ENCODE assay signal across 1 cellular context in the genomic region with DNA sequence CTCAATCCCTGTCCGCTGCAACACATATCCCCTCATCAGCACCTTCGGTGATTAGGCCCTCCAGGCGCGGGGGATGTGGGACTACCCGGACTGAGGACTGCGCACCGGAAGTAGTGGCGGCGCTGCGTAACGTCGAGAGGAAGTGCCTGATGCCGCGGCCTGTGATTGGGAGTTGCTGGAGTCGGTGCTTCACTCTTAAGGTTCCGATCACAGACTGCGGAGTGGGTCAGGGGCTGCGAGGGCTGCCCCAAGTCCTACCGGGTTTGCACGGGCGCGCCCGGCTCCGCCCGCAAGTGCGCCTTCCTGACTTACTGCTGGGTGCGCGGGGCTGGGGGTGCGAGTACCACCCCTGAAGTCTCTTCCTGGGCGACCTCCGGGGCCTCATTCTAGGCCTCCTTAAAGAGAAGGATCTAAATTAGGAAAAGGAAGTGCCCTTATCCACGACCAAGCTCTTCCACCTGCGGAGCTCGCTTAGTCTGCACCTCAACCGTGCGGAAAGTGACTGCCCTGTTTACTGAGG.
TF ChIP-seq lines count a peak whose summit lies in the region.

ALKBH3 (plus strand) TSS at position 192 of the 520 bp plus-strand sequence. CDS start 1,822 bp downstream, outside the sequence.

TF ChIP-seq in HepG2, 621 proteins besides CTCF, POLR2A, EP300 and RAD21 (continued from another document and continues in another):
- TF ChIP-seq, protein P1, sequence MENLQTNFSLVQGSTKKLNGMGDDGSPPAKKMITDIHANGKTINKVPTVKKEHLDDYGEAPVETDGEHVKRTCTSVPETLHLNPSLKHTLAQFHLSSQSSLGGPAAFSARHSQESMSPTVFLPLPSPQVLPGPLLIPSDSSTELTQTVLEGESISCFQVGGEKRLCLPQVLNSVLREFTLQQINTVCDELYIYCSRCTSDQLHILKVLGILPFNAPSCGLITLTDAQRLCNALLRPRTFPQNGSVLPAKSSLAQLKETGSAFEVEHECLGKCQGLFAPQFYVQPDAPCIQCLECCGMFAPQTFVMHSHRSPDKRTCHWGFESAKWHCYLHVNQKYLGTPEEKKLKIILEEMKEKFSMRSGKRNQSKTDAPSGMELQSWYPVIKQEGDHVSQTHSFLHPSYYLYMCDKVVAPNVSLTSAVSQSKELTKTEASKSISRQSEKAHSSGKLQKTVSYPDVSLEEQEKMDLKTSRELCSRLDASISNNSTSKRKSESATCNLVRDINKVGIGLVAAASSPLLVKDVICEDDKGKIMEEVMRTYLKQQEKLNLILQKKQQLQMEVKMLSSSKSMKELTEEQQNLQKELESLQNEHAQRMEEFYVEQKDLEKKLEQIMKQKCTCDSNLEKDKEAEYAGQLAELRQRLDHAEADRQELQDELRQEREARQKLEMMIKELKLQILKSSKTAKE (CRISPR knock-in tag; IDR thresholded peaks at IDR 0.05; ENCODE audit: borderline replicate concordance): 0 out of 2 replicates have a peak, but pooled peaks have one; percentile 22
- TF ChIP-seq RFX3 (CRISPR knock-in tag; IDR thresholded peaks at IDR 0.05) (no peak), ZKSCAN1 (IDR thresholded peaks at IDR 0.05; ENCODE audit: low read length) (no peak; the same call in 1 of the 2 replicates), ZNF44 (CRISPR knock-in tag; IDR thresholded peaks at IDR 0.05) (peak; percentile 66; the same call in 1 of the 2 replicates), HDAC2 (CRISPR knock-in tag; IDR thresholded peaks at IDR 0.05) (peak; percentile 86), ZNF207 (IDR thresholded peaks at IDR 0.05; ENCODE audit: borderline replicate concordance) (no peak), SP5 (CRISPR knock-in tag; IDR thresholded peaks at IDR 0.05; ENCODE audit: borderline replicate concordance, low read depth) (no peak), ZNF350 (CRISPR knock-in tag; IDR thresholded peaks at IDR 0.05; ENCODE audit: borderline replicate concordance, low read depth) (peak; percentile 98), BRCA1 (CRISPR knock-in tag; IDR thresholded peaks at IDR 0.05) (no peak), ZNF530 (CRISPR knock-in tag; IDR thresholded peaks at IDR 0.05; ENCODE audit: low read depth) (no peak), NKX3-1 (CRISPR knock-in tag; IDR thresholded peaks at IDR 0.05) (no peak), CBFB (CRISPR knock-in tag; IDR thresholded peaks at IDR 0.05) (peak; percentile 85; the same call in 1 of the 2 replicates), ZNF263 (CRISPR knock-in tag; IDR thresholded peaks at IDR 0.05) (peak; percentile 42; the same call in 1 of the 2 replicates), ZNF878 (CRISPR knock-in tag; IDR thresholded peaks at IDR 0.05) (no peak; the same call in 1 of the 2 replicates), HNRNPUL1 (IDR thresholded peaks at IDR 0.05; ENCODE audit: low read depth, low read length) (no peak), ZNF282 (IDR thresholded peaks at IDR 0.05; ENCODE audit: partially characterized antibody) (no peak), ZNF138 (CRISPR knock-in tag; IDR thresholded peaks at IDR 0.05; ENCODE audit: low read depth) (peak; percentile 80; the same call in 1 of the 2 replicates), ZNF513 (CRISPR knock-in tag; conservative IDR thresholded peaks at IDR 0.05) (no peak), E2F1 (CRISPR knock-in tag; IDR thresholded peaks at IDR 0.05) (no peak), DNMT3B (CRISPR knock-in tag; conservative IDR thresholded peaks at IDR 0.05) (no peak), ZNF260 (CRISPR knock-in tag; IDR thresholded peaks at IDR 0.05; ENCODE audit: borderline replicate concordance, low read depth) (no peak), SYNCRIP (IDR thresholded peaks at IDR 0.05; ENCODE audit: insufficient read depth, low read depth, low read length) (no peak), ISL2 (CRISPR knock-in tag; IDR thresholded peaks at IDR 0.05) (peak; percentile 58), ZNF503 (CRISPR knock-in tag; IDR thresholded peaks at IDR 0.05) (no peak), NR2F2 (IDR thresholded peaks at IDR 0.05; ENCODE audit: borderline replicate concordance, low read depth) (no peak), HDAC1 (CRISPR knock-in tag; IDR thresholded peaks at IDR 0.05) (peak; percentile 97), ZNF253 (CRISPR knock-in tag; IDR thresholded peaks at IDR 0.05; ENCODE audit: borderline replicate concordance) (no peak), GTF2F1 (IDR thresholded peaks at IDR 0.05; ENCODE audit: low read length) (no peak), ZNF160 (CRISPR knock-in tag; IDR thresholded peaks at IDR 0.05) (no peak), ATF1 (CRISPR knock-in tag; IDR thresholded peaks at IDR 0.05) (peak; percentile 87), MAFK (conservative IDR thresholded peaks at IDR 0.05 in 1 of 2, IDR thresholded peaks at IDR 0.05 in 1 of 2; ENCODE audit: low read length in 2 of 2) (peak in 1 of 2 experiments; percentile 70; a peak in 1 of 4 replicates), ZNF224 (CRISPR knock-in tag; IDR thresholded peaks at IDR 0.05) (peak; percentile 63; the same call in 1 of the 2 replicates), ZNF670 (CRISPR knock-in tag; IDR thresholded peaks at IDR 0.05; ENCODE audit: borderline replicate concordance) (peak; percentile 79; the same call in 1 of the 2 replicates), ZNF83 (CRISPR knock-in tag; IDR thresholded peaks at IDR 0.05; ENCODE audit: borderline replicate concordance) (0 out of 2 replicates have a peak, but pooled peaks have one; percentile 49), ZNF335 (CRISPR knock-in tag; IDR thresholded peaks at IDR 0.05) (0 out of 2 replicates have a peak, but pooled peaks have one; percentile 35), ZNF567 (CRISPR knock-in tag; IDR thresholded peaks at IDR 0.05; ENCODE audit: borderline replicate concordance) (no peak), ZNF547 (CRISPR knock-in tag; IDR thresholded peaks at IDR 0.05) (peak; percentile 83), CENPT (CRISPR knock-in tag; IDR thresholded peaks at IDR 0.05; ENCODE audit: low read depth) (no peak), FOXA1 (IDR thresholded peaks at IDR 0.05) (no peak), FOXA1 (CRISPR knock-in tag; IDR thresholded peaks at IDR 0.05) (no peak), ZNF180 (CRISPR knock-in tag; IDR thresholded peaks at IDR 0.05; ENCODE audit: borderline replicate concordance, low read depth) (no peak), ZNF34 (CRISPR knock-in tag; IDR thresholded peaks at IDR 0.05; ENCODE audit: borderline replicate concordance) (peak; percentile 72; the same call in 1 of the 2 replicates), ZNF225 (CRISPR knock-in tag; IDR thresholded peaks at IDR 0.05) (0 out of 2 replicates have a peak, but pooled peaks have one; percentile 89), ZNF678 (CRISPR knock-in tag; IDR thresholded peaks at IDR 0.05) (no peak), CENPX (CRISPR knock-in tag; IDR thresholded peaks at IDR 0.05) (no peak), LCORL (IDR thresholded peaks at IDR 0.05) (peak; percentile 98), LCORL (CRISPR knock-in tag; IDR thresholded peaks at IDR 0.05) (no peak), ZSCAN9 (CRISPR knock-in tag; IDR thresholded peaks at IDR 0.05; ENCODE audit: borderline replicate concordance) (peak; percentile 78), ARID2 (CRISPR knock-in tag; IDR thresholded peaks at IDR 0.05; ENCODE audit: borderline replicate concordance) (peak; percentile 83; the same call in 1 of the 2 replicates), ZNF816 (CRISPR knock-in tag; IDR thresholded peaks at IDR 0.05; ENCODE audit: borderline replicate concordance) (no peak)
- TF ChIP-seq, protein P2, sequence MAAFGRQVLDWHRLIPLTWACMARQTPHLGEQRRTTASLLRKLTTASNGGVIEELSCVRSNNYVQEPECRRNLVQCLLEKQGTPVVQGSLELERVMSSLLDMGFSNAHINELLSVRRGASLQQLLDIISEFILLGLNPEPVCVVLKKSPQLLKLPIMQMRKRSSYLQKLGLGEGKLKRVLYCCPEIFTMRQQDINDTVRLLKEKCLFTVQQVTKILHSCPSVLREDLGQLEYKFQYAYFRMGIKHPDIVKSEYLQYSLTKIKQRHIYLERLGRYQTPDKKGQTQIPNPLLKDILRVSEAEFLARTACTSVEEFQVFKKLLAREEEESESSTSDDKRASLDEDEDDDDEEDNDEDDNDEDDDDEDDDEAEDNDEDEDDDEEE (CRISPR knock-in tag; IDR thresholded peaks at IDR 0.05): no peak
- TF ChIP-seq, protein P3, sequence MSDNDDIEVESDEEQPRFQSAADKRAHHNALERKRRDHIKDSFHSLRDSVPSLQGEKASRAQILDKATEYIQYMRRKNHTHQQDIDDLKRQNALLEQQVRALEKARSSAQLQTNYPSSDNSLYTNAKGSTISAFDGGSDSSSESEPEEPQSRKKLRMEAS (IDR thresholded peaks at IDR 0.05): peak; percentile 83
- TF ChIP-seq, protein P4, sequence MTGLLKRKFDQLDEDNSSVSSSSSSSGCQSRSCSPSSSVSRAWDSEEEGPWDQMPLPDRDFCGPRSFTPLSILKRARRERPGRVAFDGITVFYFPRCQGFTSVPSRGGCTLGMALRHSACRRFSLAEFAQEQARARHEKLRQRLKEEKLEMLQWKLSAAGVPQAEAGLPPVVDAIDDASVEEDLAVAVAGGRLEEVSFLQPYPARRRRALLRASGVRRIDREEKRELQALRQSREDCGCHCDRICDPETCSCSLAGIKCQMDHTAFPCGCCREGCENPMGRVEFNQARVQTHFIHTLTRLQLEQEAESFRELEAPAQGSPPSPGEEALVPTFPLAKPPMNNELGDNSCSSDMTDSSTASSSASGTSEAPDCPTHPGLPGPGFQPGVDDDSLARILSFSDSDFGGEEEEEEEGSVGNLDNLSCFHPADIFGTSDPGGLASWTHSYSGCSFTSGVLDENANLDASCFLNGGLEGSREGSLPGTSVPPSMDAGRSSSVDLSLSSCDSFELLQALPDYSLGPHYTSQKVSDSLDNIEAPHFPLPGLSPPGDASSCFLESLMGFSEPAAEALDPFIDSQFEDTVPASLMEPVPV (CRISPR knock-in tag; IDR thresholded peaks at IDR 0.05): peak; percentile 89; the same call in 1 of the 2 replicates
- TF ChIP-seq, protein P5, sequence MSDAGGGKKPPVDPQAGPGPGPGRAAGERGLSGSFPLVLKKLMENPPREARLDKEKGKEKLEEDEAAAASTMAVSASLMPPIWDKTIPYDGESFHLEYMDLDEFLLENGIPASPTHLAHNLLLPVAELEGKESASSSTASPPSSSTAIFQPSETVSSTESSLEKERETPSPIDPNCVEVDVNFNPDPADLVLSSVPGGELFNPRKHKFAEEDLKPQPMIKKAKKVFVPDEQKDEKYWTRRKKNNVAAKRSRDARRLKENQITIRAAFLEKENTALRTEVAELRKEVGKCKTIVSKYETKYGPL (CRISPR knock-in tag; IDR thresholded peaks at IDR 0.05): no peak
- TF ChIP-seq, protein P6, sequence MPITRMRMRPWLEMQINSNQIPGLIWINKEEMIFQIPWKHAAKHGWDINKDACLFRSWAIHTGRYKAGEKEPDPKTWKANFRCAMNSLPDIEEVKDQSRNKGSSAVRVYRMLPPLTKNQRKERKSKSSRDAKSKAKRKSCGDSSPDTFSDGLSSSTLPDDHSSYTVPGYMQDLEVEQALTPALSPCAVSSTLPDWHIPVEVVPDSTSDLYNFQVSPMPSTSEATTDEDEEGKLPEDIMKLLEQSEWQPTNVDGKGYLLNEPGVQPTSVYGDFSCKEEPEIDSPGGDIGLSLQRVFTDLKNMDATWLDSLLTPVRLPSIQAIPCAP (CRISPR knock-in tag; IDR thresholded peaks at IDR 0.05; ENCODE audit: low read depth): no peak
- TF ChIP-seq, protein P7, sequence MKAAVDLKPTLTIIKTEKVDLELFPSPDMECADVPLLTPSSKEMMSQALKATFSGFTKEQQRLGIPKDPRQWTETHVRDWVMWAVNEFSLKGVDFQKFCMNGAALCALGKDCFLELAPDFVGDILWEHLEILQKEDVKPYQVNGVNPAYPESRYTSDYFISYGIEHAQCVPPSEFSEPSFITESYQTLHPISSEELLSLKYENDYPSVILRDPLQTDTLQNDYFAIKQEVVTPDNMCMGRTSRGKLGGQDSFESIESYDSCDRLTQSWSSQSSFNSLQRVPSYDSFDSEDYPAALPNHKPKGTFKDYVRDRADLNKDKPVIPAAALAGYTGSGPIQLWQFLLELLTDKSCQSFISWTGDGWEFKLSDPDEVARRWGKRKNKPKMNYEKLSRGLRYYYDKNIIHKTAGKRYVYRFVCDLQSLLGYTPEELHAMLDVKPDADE (CRISPR knock-in tag; IDR thresholded peaks at IDR 0.05): no peak
- TF ChIP-seq, protein P8, sequence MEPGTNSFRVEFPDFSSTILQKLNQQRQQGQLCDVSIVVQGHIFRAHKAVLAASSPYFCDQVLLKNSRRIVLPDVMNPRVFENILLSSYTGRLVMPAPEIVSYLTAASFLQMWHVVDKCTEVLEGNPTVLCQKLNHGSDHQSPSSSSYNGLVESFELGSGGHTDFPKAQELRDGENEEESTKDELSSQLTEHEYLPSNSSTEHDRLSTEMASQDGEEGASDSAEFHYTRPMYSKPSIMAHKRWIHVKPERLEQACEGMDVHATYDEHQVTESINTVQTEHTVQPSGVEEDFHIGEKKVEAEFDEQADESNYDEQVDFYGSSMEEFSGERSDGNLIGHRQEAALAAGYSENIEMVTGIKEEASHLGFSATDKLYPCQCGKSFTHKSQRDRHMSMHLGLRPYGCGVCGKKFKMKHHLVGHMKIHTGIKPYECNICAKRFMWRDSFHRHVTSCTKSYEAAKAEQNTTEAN (CRISPR knock-in tag; conservative IDR thresholded peaks at IDR 0.05): no peak
